Comparison of ENCODE assay signal across 8 cellular contexts in the genomic region with DNA sequence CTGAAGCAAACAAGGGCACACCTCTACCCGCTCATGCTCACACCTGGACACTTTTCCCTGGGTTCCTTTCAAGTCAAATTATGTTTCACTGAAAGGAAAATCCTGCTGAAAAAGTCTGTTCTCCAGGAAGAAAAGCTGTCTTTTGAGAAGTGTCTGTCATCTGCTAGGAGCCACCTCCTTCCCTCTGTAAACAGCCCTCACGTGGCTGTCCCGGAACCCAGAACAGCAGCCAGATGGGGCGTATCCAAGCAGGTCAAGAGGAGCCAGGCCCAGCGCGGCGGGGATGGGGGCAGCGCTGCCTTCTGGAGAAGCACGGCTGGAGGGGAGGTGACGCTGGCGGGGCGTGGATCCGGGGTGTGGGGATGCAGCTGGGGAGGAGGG. TPM values are rescaled to one million over a fixed set of nuclear protein-coding genes. Genes with fewer than 3 reads are reported as not detected.
DNase-seq lines count a peak whose midpoint lies in the region; ATAC-seq and TF ChIP-seq lines count a peak whose summit lies in the region.

Gene PNPLA7, minus strand, starts transcription at position 162 of the 381 bp plus-strand sequence. CDS start 205 bp downstream, outside the sequence.

- peak within 1 kb of the TSS; percentile 69 for H3K4me3 Mint-ChIP-seq in WTC11

- peaks cover 3% of the 10 kb centered on the region for H3K27me3 Mint-ChIP-seq in WTC11 (ENCODE audit: low read depth)

- TF ChIP-seq CTCF in 22Rv1 (IDR thresholded peaks at IDR 0.05): no peak
- TF ChIP-seq CTCF in GM13977 (IDR thresholded peaks at IDR 0.05; ENCODE audit: extremely low read depth, insufficient read depth, missing control alignments): no peak
- TF ChIP-seq CTCF in WTC11 (IDR thresholded peaks at IDR 0.05): no peak
- no peak for TF ChIP-seq CTCF in choroid plexus epithelial cell (conservative IDR thresholded peaks at IDR 0.05; ENCODE audit: low read depth, low read length)

- DNase-seq in GM13977 (ENCODE audit: low spot score): peak; percentile 77
- peak; percentile 84 for DNase-seq in NCI-H2227 (lab: John Stamatoyannopoulos, UW; ENCODE audit: unreplicated experiment)
- peak; percentile 80 for DNase-seq in WTC11 (ENCODE audit: low spot score)
- peak; percentile 85 for DNase-seq in choroid plexus epithelial cell (ENCODE audit: low read depth)
- peak; percentile 90 for DNase-seq in islet precursor cell

- peaks cover 7% of the 10 kb centered on the region for H3K4me1 Mint-ChIP-seq in WTC11

- TF ChIP-seq POLR2A in GM18505 (IDR thresholded peaks at IDR 0.05; ENCODE audit: borderline replicate concordance, extremely low read depth, insufficient read depth, insufficient read length): no peak

- H3K27ac ChIP-seq in 22Rv1 (peak within 1 kb of the TSS; percentile 96), skin epidermis (peak within 1 kb of the TSS; percentile 13 to 88 (median 83))

- H3K36me3 Mint-ChIP-seq in WTC11: peaks cover 36% of the 10 kb centered on the region

- in situ Hi-C loops in GM13977 (cut with MboI; ENCODE audit: low pct_unique_long_range_greater_than_20kb, low sequenced_read_pairs, unreplicated experiment): no loop called here

- peaks cover 18% of the 10 kb centered on the region for H3K9me3 Mint-ChIP-seq in WTC11

- POLR2A ChIA-PET in WTC11 (lab: Charles Lee): interaction anchor here (0.5 to 1.0 kb wide), 3 partner anchors 8 to 309 kb away, joined by 3 to 6 read pairs (median 3); partner anchors contain the start of gene TUBB4B

- ATAC-seq in WTC11 (peak; percentile 60), GM18505 (IDR thresholded peaks at IDR 0.05; ENCODE audit: unreplicated experiment) (no peak)

- CTCF ChIA-PET in WTC11 (lab: Charles Lee): interaction anchor here (0.5 to 1.4 kb wide), 6 partner anchors 15 to 502 kb away, joined by 3 to 6 read pairs (median 4); partner anchors contain the start of genes ENTPD8 and ZMYND19

- no peak within 1 kb of the TSS for H3K27ac Mint-ChIP-seq in WTC11

- H3K4me3 ChIP-seq in choroid plexus epithelial cell (ENCODE audit: low read depth, low read length): peak within 1 kb of the TSS; percentile 70
- peak within 1 kb of the TSS; percentile 51 to 94 (median 88) for H3K4me3 ChIP-seq in skin epidermis

TF ChIP-seq in WTC11, 78 proteins besides CTCF, POLR2A, EP300 and RAD21:
- TF ChIP-seq ATF3 (CRISPR knock-in tag; conservative IDR thresholded peaks at IDR 0.05) (no peak), FOXK1 (CRISPR knock-in tag; IDR thresholded peaks at IDR 0.05) (peak; percentile 98)
- TF ChIP-seq, protein P1, sequence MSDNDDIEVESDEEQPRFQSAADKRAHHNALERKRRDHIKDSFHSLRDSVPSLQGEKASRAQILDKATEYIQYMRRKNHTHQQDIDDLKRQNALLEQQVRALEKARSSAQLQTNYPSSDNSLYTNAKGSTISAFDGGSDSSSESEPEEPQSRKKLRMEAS (CRISPR knock-in tag; IDR thresholded peaks at IDR 0.05): peak; percentile 75
- TF ChIP-seq, protein P2, sequence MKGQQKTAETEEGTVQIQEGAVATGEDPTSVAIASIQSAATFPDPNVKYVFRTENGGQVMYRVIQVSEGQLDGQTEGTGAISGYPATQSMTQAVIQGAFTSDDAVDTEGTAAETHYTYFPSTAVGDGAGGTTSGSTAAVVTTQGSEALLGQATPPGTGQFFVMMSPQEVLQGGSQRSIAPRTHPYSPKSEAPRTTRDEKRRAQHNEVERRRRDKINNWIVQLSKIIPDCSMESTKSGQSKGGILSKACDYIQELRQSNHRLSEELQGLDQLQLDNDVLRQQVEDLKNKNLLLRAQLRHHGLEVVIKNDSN (CRISPR knock-in tag; IDR thresholded peaks at IDR 0.05): peak; percentile 66; the same call in 1 of the 2 replicates
- TF ChIP-seq, protein P3, sequence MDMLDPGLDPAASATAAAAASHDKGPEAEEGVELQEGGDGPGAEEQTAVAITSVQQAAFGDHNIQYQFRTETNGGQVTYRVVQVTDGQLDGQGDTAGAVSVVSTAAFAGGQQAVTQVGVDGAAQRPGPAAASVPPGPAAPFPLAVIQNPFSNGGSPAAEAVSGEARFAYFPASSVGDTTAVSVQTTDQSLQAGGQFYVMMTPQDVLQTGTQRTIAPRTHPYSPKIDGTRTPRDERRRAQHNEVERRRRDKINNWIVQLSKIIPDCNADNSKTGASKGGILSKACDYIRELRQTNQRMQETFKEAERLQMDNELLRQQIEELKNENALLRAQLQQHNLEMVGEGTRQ (CRISPR knock-in tag; IDR thresholded peaks at IDR 0.05): peak; percentile 64

RNA-seq across cellular contexts. Expression of gene PNPLA7, which starts in this region (rescaled TPM):
- total RNA-seq in WTC11 (2021): 1.3 to 1.6 TPM (median 1.6 TPM) in 3 replicates
